In genomic region chr5:142170254-142170953, GRCh38 we compare ENCODE assay signal across 18 cellular contexts.
A peak's percentile ranks its signal among the peaks of the same experiment; 100 is the strongest.
DNase-seq lines count a peak whose midpoint lies in the region; ATAC-seq and TF ChIP-seq lines count a peak whose summit lies in the region.
"Had no signal": no experiment of that assay in that cellular context is flagged by ENCODE, and none has a peak within 500 bp of the region (broad histone marks: within the 10 kb centered on the region; RNA-seq: fewer than 3 reads in every experiment).

No MANE protein-coding gene starts in this region.

- CTCF ChIA-PET in RWPE1 (lab: Yijun Ruan, JAX), result interaction anchor here (0.8 to 2.6 kb wide), 3 partner anchors 8 to 378 kb away, joined by 4 to 7 read pairs (median 5); no protein-coding TSS in a partner anchor

- no peaks in the 10 kb centered on the region for H3K4me1 Mint-ChIP-seq in osteocyte (ENCODE audit: unreplicated experiment)

- H3K27ac Mint-ChIP-seq in osteocyte (ENCODE audit: unreplicated experiment), result no peak overlapping the region

- H3K36me3 Mint-ChIP-seq in osteocyte (ENCODE audit: unreplicated experiment), result no peaks in the 10 kb centered on the region

- H3K27ac ChIP-seq in RWPE1, result no peak overlapping the region
- peak overlapping the region; percentile 7 for H3K27ac ChIP-seq in epithelial cell of prostate
- H3K27ac ChIP-seq: SJCRH30 had no signal

- TF ChIP-seq CTCF in RWPE1 (conservative IDR thresholded peaks at IDR 0.05; ENCODE audit: low read depth), result no peak
- no peak for TF ChIP-seq CTCF in osteocyte (IDR thresholded peaks at IDR 0.05)

- no peak overlapping the region for H3K4me3 Mint-ChIP-seq in osteocyte (ENCODE audit: unreplicated experiment)

- no peaks in the 10 kb centered on the region for H3K27me3 Mint-ChIP-seq in osteocyte (ENCODE audit: unreplicated experiment)

- H3K9me3 Mint-ChIP-seq in osteocyte (ENCODE audit: unreplicated experiment), result no peaks in the 10 kb centered on the region

- ATAC-seq in HG03175 (IDR thresholded peaks at IDR 0.05; ENCODE audit: unreplicated experiment), result no peak

- POLR2A ChIA-PET in RWPE1 (lab: Yijun Ruan, JAX; ENCODE audit: low non-redundant PET), result no interaction called here

- DNase-seq in NCI-H2171 treated with DMSO at 0.1 percent for 48 hours (lab: John Stamatoyannopoulos, UW) (peak; percentile 27), NCI-H2171 (lab: John Stamatoyannopoulos, UW) (no peak), RWPE1 (ENCODE audit: low spot score) (peak; percentile 33), epithelial cell of prostate (ENCODE audit: low read depth, low spot score) (no peak), osteocyte (ENCODE audit: extremely low spot score, unreplicated experiment) (peak; percentile 42), DMS79 treated with DMSO at 0.1 percent for 48 hours (lab: John Stamatoyannopoulos, UW) (no peak), A172 (ENCODE audit: low spot score) (no peak)
- DNase-seq: Caco-2; DND-41; GDM1; HCEC 1CT; NCI-H146; NCI-H69; NK-92 treated with Interleukin-12 subunit alpha and Interleukin-12 subunit beta, amount 100 ng/mL, for 24 hours; OCI-M1; RPMI8226 had no signal

Comparison
In these comparisons a context has a peak if more than half of its experiments do, and no peak if none do; other contexts are left out.
1. DNase-seq: peak in NCI-H2171 treated with DMSO at 0.1 percent for 48 hours (single experiment), RWPE1 (single experiment) and osteocyte (single experiment); none in NCI-H2171 (single experiment), epithelial cell of prostate (single experiment), DMS79 treated with DMSO at 0.1 percent for 48 hours (single experiment) and A172 (single experiment).